Comparison of ENCODE assay signal across 22 cellular contexts in genomic region chr16:80664798-80665197, GRCh38.
"Had no signal": no experiment of that assay in that cellular context is flagged by ENCODE, and none has a peak within 500 bp of the region (broad histone marks: within the 10 kb centered on the region; RNA-seq: fewer than 3 reads in every experiment).

No MANE protein-coding gene starts in this region.

- DNase-seq: activated CD4-positive, alpha-beta memory T cell treated with anti-CD3 and anti-CD28 coated beads for 36 hours; activated CD4-positive, alpha-beta T cell treated with anti-CD3 and anti-CD28 coated beads, Interleukin-2, amount 10 ng/mL, durations not matched to agents 7 days and 5 days; activated CD4-positive, CD25-positive, alpha-beta regulatory T cell treated with anti-CD3 and anti-CD28 coated beads, Interleukin-2, amount 50 U/mL, for 72 hours; activated CD8-positive, alpha-beta memory T cell treated with anti-CD3 and anti-CD28 coated beads for 24 hours; activated effector memory CD4-positive, alpha-beta T cell treated with anti-CD3 and anti-CD28 coated beads, Interleukin-2, amount 50 U/mL, for 16 hours; activated naive CD4-positive, alpha-beta T cell treated with Interleukin-2 at 50 U/mL for 16 hours; activated T-cell treated with anti-CD3 and anti-CD28 coated beads, Interleukin-2, amount 50 U/mL, for 4 hours; Kasumi-1; KBM-7; NCI-H1092 treated with DMSO at 0.1 percent for 48 hours; NCI-H1417 treated with DMSO at 0.1 percent for 48 hours; NCI-H1694 treated with DMSO at 0.1 percent for 48 hours; NCI-H2029 treated with DMSO at 0.1 percent for 48 hours; NCI-H345; NCI-H510A; NCI-H526 treated with DMSO at 0.1 percent for 48 hours; SHP77 treated with DMSO at 0.1 percent for 48 hours; T-helper 9 cell had no signal

- H3K27ac Mint-ChIP-seq: activated CD4-positive, alpha-beta memory T cell treated with anti-CD3 and anti-CD28 coated beads for 36 hours; activated CD4-positive, alpha-beta T cell treated with anti-CD3 and anti-CD28 coated beads, Interleukin-2, amount 10 ng/mL, durations not matched to agents 7 days and 5 days; activated naive CD8-positive, alpha-beta T cell; WTC11 had no signal

- FAIRE-seq: RCC 7860 had no signal

- ATAC-seq: activated T-cell treated with anti-CD3 and anti-CD28 coated beads, Interleukin-2, amount 50 U/mL, for 4 hours; WTC11 had no signal

- H3K27me3 Mint-ChIP-seq: activated CD4-positive, alpha-beta memory T cell treated with anti-CD3 and anti-CD28 coated beads for 36 hours; activated CD4-positive, alpha-beta T cell treated with anti-CD3 and anti-CD28 coated beads, Interleukin-2, amount 10 ng/mL, durations not matched to agents 7 days and 5 days; activated naive CD8-positive, alpha-beta T cell had no signal

- H3K4me3 Mint-ChIP-seq: activated CD4-positive, alpha-beta memory T cell treated with anti-CD3 and anti-CD28 coated beads for 36 hours; activated CD4-positive, alpha-beta T cell treated with anti-CD3 and anti-CD28 coated beads, Interleukin-2, amount 10 ng/mL, durations not matched to agents 7 days and 5 days; activated naive CD8-positive, alpha-beta T cell; activated T-cell treated with anti-CD3 and anti-CD28 coated beads, Interleukin-2, amount 50 U/mL, for 4 hours; T-helper 1 cell treated with Interleukin-12 subunit alpha and Interleukin-12 subunit beta and Interleukin-4 antibody, amounts not matched to agents 30 μg/mL and 1 μg/mL, for 36 hours; WTC11 had no signal
